ENCODE assay signal across 22 cellular contexts in genomic region chr12:87784350-87784749, GRCh38.
DNase-seq lines count a peak whose midpoint lies in the region; ATAC-seq lines count a peak whose summit lies in the region.
"Had no signal": no experiment of that assay in that cellular context is flagged by ENCODE, and none has a peak within 500 bp of the region (broad histone marks: within the 10 kb centered on the region; RNA-seq: fewer than 3 reads in every experiment).

No MANE protein-coding gene starts in this region.

- no peak overlapping the region for H3K4me2 ChIP-seq in trophoblast cell (ENCODE audit: low read length)
- H3K4me2 ChIP-seq: BLaER1 treated with 17β-estradiol and CSF1 and Interleukin-3, amounts not matched to agents 10 nM and 100 nM; SK-N-SH had no signal

- no peak overlapping the region for H4K91ac ChIP-seq in trophoblast cell (ENCODE audit: low read depth, low read length)

- peak overlapping the region; percentile 6 for H2BK120ac ChIP-seq in trophoblast cell (ENCODE audit: insufficient read depth, low read length, poor library complexity)

- H3K79me2 ChIP-seq in trophoblast cell (ENCODE audit: control insufficient read depth, insufficient read depth, low read length, poor library complexity) = peaks cover 5% of the 10 kb centered on the region

- H3K9ac ChIP-seq in trophoblast cell (ENCODE audit: low read length) = no peak overlapping the region
- H3K9ac ChIP-seq: BLaER1 treated with 17β-estradiol and CSF1 and Interleukin-3, amounts not matched to agents 10 nM and 100 nM; SK-N-SH had no signal

- no peak overlapping the region for H3K27ac ChIP-seq in trophoblast cell (ENCODE audit: low read depth, low read length)
- H3K27ac ChIP-seq: BLaER1 treated with 17β-estradiol and CSF1 and Interleukin-3, amounts not matched to agents 10 nM and 100 nM; Peyer's patch had no signal

- H2AK5ac ChIP-seq in trophoblast cell (ENCODE audit: low read length) = no peak overlapping the region

- H3K18ac ChIP-seq in trophoblast cell (ENCODE audit: low read length) = no peak overlapping the region

- peaks cover 11% of the 10 kb centered on the region for H3K79me1 ChIP-seq in trophoblast cell (ENCODE audit: low read length)

- H3K4me3 ChIP-seq in trophoblast cell (ENCODE audit: low read depth, low read length) = no peak overlapping the region
- H3K4me3 ChIP-seq: BLaER1 treated with 17β-estradiol and CSF1 and Interleukin-3, amounts not matched to agents 10 nM and 100 nM; Peyer's patch had no signal

- no peak overlapping the region for H3K23ac ChIP-seq in trophoblast cell (ENCODE audit: low read length)

- no peaks in the 10 kb centered on the region for H3K9me3 ChIP-seq in trophoblast cell (ENCODE audit: insufficient read depth, low read depth, low read length)
- H3K9me3 ChIP-seq: BLaER1 treated with 17β-estradiol and CSF1 and Interleukin-3, amounts not matched to agents 10 nM and 100 nM; Peyer's patch; SK-N-SH had no signal

- WGBS in trophoblast cell (ENCODE audit: extremely low coverage, insufficient coverage, insufficient read length) = no CpG with 5 or more reads among the region's 21 CpGs

- no peak overlapping the region for H4K12ac ChIP-seq in trophoblast cell (ENCODE audit: low read depth, low read length)

- H2AFZ ChIP-seq in trophoblast cell (ENCODE audit: insufficient read depth, low read length, poor library complexity) = no peak overlapping the region

- H3K4ac ChIP-seq in trophoblast cell (ENCODE audit: low read depth, low read length) = no peak overlapping the region

- H4K8ac ChIP-seq in trophoblast cell (ENCODE audit: low read depth, low read length) = peak overlapping the region; percentile 13

- DNase-seq in Daoy (ENCODE audit: low read depth) (peak; percentile 68), NCI-H146 (lab: John Stamatoyannopoulos, UW) (peak; percentile 83), RPMI7951 (ENCODE audit: low read depth) (peak; percentile 60), trophoblast cell (no peak), Kasumi-1 (lab: John Stamatoyannopoulos, UW) (no peak)
- no peak for DNase-seq in activated effector memory CD4-positive, alpha-beta T cell treated with Interleukin-2 at 50 U/mL for 16 hours
- no peak for DNase-seq in activated effector memory CD4-positive, alpha-beta T cell treated with anti-CD3 and anti-CD28 coated beads, Interleukin-2, amount 50 U/mL, for 16 hours
- DNase-seq: CD8-positive, alpha-beta memory T cell; H9; KG1; NCI-H1048; NCI-H187; NCI-H345; NCI-H526 treated with DMSO at 0.1 percent for 48 hours; NK-92 treated with Interleukin-12 subunit alpha and Interleukin-12 subunit beta, amount 100 ng/mL, for 24 hours; Peyer's patch; Right ventricle myocardium superior; SK-N-SH; T-helper 1 cell had no signal

- no peak overlapping the region for H3K14ac ChIP-seq in trophoblast cell (ENCODE audit: low read length)

- peaks cover 13 to 17% of the 10 kb centered on the region in 2 experiments for H3K4me1 ChIP-seq in trophoblast cell (ENCODE audit: control insufficient read depth in 1 of 2, insufficient read depth in 2 of 2, low read length in 2 of 2)
- H3K4me1 ChIP-seq: BLaER1 treated with 17β-estradiol and CSF1 and Interleukin-3, amounts not matched to agents 10 nM and 100 nM; Peyer's patch had no signal

- H2BK5ac ChIP-seq in trophoblast cell (ENCODE audit: low read depth, low read length, poor library complexity) = peak overlapping the region; percentile 9

- no peaks in the 10 kb centered on the region for H3K36me3 ChIP-seq in trophoblast cell (ENCODE audit: control insufficient read depth in 1 of 2, insufficient read depth in 2 of 2, low read length in 2 of 2)
- H3K36me3 ChIP-seq: BLaER1 treated with 17β-estradiol and CSF1 and Interleukin-3, amounts not matched to agents 10 nM and 100 nM; Peyer's patch had no signal

- no peak for ATAC-seq in HG03521 (IDR thresholded peaks at IDR 0.05; ENCODE audit: unreplicated experiment)
- ATAC-seq: HepG2 had no signal

- H3K27me3 ChIP-seq in trophoblast cell (ENCODE audit: insufficient read depth, low read length) = no peaks in the 10 kb centered on the region
- H3K27me3 ChIP-seq: BLaER1 treated with 17β-estradiol and CSF1 and Interleukin-3, amounts not matched to agents 10 nM and 100 nM; Peyer's patch had no signal

- peak overlapping the region; percentile 84 for H2BK12ac ChIP-seq in trophoblast cell (ENCODE audit: low read length)

Comparison
In these comparisons a context has a peak if more than half of its experiments do, and no peak if none do; other contexts are left out.
1. DNase-seq: peak in Daoy (single experiment), NCI-H146 (single experiment) and RPMI7951 (single experiment); none in trophoblast cell (0 of 2), activated effector memory CD4-positive, alpha-beta T cell treated with Interleukin-2 at 50 U/mL for 16 hours (single experiment), activated effector memory CD4-positive, alpha-beta T cell treated with anti-CD3 and anti-CD28 coated beads, Interleukin-2, amount 50 U/mL, for 16 hours (single experiment) and Kasumi-1 (0 of 2).